ENCODE assay signal across 1 cellular context in the genomic region with DNA sequence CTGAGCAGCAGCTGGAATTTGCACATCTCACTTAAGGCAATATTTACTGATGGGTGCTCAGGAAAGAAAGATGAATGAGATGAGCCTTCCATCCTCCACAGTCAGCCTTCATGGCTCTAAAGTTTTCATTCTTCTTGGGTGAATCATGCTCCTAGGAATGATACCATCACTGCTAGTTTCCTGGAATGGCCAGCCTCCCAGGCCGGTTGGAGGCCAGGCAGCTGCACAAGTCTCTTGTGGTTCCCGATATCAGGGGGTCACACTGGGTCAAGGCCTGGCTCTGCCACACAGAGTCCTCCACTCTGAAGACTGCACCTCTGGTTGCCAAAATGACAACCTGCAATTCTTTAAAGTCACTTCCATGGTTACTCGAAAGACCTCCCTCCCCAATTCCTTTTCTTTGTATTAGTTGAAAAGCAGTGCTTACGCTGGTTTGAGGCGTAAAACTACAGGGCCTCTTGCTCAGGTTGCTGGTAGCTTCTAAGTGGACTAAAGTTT.
A peak's percentile ranks its signal among the peaks of the same experiment; 100 is the strongest.
TF ChIP-seq lines count a peak whose summit lies in the region.

No MANE protein-coding gene starts in this region.

TF ChIP-seq in HepG2, 621 proteins besides CTCF, POLR2A, EP300 and RAD21 (continued from another document and continues in another):
- TF ChIP-seq, protein P1, sequence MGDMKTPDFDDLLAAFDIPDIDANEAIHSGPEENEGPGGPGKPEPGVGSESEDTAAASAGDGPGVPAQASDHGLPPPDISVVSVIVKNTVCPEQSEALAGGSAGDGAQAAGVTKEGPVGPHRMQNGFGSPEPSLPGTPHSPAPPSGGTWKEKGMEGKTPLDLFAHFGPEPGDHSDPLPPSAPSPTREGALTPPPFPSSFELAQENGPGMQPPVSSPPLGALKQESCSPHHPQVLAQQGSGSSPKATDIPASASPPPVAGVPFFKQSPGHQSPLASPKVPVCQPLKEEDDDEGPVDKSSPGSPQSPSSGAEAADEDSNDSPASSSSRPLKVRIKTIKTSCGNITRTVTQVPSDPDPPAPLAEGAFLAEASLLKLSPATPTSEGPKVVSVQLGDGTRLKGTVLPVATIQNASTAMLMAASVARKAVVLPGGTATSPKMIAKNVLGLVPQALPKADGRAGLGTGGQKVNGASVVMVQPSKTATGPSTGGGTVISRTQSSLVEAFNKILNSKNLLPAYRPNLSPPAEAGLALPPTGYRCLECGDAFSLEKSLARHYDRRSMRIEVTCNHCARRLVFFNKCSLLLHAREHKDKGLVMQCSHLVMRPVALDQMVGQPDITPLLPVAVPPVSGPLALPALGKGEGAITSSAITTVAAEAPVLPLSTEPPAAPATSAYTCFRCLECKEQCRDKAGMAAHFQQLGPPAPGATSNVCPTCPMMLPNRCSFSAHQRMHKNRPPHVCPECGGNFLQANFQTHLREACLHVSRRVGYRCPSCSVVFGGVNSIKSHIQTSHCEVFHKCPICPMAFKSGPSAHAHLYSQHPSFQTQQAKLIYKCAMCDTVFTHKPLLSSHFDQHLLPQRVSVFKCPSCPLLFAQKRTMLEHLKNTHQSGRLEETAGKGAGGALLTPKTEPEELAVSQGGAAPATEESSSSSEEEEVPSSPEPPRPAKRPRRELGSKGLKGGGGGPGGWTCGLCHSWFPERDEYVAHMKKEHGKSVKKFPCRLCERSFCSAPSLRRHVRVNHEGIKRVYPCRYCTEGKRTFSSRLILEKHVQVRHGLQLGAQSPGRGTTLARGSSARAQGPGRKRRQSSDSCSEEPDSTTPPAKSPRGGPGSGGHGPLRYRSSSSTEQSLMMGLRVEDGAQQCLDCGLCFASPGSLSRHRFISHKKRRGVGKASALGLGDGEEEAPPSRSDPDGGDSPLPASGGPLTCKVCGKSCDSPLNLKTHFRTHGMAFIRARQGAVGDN (CRISPR knock-in tag; IDR thresholded peaks at IDR 0.05), result 0 out of 2 replicates have a peak, but pooled peaks have one; percentile 21
- TF ChIP-seq, protein P2, sequence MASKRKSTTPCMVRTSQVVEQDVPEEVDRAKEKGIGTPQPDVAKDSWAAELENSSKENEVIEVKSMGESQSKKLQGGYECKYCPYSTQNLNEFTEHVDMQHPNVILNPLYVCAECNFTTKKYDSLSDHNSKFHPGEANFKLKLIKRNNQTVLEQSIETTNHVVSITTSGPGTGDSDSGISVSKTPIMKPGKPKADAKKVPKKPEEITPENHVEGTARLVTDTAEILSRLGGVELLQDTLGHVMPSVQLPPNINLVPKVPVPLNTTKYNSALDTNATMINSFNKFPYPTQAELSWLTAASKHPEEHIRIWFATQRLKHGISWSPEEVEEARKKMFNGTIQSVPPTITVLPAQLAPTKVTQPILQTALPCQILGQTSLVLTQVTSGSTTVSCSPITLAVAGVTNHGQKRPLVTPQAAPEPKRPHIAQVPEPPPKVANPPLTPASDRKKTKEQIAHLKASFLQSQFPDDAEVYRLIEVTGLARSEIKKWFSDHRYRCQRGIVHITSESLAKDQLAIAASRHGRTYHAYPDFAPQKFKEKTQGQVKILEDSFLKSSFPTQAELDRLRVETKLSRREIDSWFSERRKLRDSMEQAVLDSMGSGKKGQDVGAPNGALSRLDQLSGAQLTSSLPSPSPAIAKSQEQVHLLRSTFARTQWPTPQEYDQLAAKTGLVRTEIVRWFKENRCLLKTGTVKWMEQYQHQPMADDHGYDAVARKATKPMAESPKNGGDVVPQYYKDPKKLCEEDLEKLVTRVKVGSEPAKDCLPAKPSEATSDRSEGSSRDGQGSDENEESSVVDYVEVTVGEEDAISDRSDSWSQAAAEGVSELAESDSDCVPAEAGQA (IDR thresholded peaks at IDR 0.05; ENCODE audit: low read depth), result no peak
- TF ChIP-seq, protein P2 (CRISPR knock-in tag; IDR thresholded peaks at IDR 0.05; ENCODE audit: borderline replicate concordance), result no peak
- TF ChIP-seq, protein P3, sequence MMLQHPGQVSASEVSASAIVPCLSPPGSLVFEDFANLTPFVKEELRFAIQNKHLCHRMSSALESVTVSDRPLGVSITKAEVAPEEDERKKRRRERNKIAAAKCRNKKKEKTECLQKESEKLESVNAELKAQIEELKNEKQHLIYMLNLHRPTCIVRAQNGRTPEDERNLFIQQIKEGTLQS (CRISPR knock-in tag; IDR thresholded peaks at IDR 0.05), result peak; percentile 93
- TF ChIP-seq NR2F2 (IDR thresholded peaks at IDR 0.05; ENCODE audit: borderline replicate concordance, low read depth) (0 out of 2 replicates have a peak, but pooled peaks have one; percentile 18), RXRB (CRISPR knock-in tag; IDR thresholded peaks at IDR 0.05; ENCODE audit: borderline replicate concordance) (peak; percentile 83), HMG20A (CRISPR knock-in tag; IDR thresholded peaks at IDR 0.05; ENCODE audit: borderline replicate concordance) (peak; percentile 27; the same call in 1 of the 2 replicates), HHEX (CRISPR knock-in tag; IDR thresholded peaks at IDR 0.05) (no peak), LCORL (IDR thresholded peaks at IDR 0.05) (no peak), LCORL (CRISPR knock-in tag; IDR thresholded peaks at IDR 0.05) (no peak), ZSCAN29 (CRISPR knock-in tag; conservative IDR thresholded peaks at IDR 0.05) (no peak), POGZ (CRISPR knock-in tag; IDR thresholded peaks at IDR 0.05) (peak; percentile 27; the same call in 1 of the 2 replicates), ARHGAP35 (CRISPR knock-in tag; IDR thresholded peaks at IDR 0.05; ENCODE audit: borderline replicate concordance) (no peak), GATAD2A (CRISPR knock-in tag; IDR thresholded peaks at IDR 0.05) (peak; percentile 61; the same call in 1 of the 2 replicates), FOSL2 (CRISPR knock-in tag; IDR thresholded peaks at IDR 0.05) (peak; percentile 96), CREM (IDR thresholded peaks at IDR 0.05) (peak; percentile 55; the same call in 1 of the 2 replicates), CREM (CRISPR knock-in tag; IDR thresholded peaks at IDR 0.05) (no peak), SIX4 (CRISPR knock-in tag; IDR thresholded peaks at IDR 0.05) (0 out of 2 replicates have a peak, but pooled peaks have one; percentile 10), ISL2 (CRISPR knock-in tag; IDR thresholded peaks at IDR 0.05) (0 out of 2 replicates have a peak, but pooled peaks have one; percentile 10), ZNF879 (CRISPR knock-in tag; IDR thresholded peaks at IDR 0.05) (no peak)
- TF ChIP-seq, protein P4, sequence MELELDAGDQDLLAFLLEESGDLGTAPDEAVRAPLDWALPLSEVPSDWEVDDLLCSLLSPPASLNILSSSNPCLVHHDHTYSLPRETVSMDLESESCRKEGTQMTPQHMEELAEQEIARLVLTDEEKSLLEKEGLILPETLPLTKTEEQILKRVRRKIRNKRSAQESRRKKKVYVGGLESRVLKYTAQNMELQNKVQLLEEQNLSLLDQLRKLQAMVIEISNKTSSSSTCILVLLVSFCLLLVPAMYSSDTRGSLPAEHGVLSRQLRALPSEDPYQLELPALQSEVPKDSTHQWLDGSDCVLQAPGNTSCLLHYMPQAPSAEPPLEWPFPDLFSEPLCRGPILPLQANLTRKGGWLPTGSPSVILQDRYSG (CRISPR knock-in tag; IDR thresholded peaks at IDR 0.05), result no peak
- TF ChIP-seq, protein P5, sequence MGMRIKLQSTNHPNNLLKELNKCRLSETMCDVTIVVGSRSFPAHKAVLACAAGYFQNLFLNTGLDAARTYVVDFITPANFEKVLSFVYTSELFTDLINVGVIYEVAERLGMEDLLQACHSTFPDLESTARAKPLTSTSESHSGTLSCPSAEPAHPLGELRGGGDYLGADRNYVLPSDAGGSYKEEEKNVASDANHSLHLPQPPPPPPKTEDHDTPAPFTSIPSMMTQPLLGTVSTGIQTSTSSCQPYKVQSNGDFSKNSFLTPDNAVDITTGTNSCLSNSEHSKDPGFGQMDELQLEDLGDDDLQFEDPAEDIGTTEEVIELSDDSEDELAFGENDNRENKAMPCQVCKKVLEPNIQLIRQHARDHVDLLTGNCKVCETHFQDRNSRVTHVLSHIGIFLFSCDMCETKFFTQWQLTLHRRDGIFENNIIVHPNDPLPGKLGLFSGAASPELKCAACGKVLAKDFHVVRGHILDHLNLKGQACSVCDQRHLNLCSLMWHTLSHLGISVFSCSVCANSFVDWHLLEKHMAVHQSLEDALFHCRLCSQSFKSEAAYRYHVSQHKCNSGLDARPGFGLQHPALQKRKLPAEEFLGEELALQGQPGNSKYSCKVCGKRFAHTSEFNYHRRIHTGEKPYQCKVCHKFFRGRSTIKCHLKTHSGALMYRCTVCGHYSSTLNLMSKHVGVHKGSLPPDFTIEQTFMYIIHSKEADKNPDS (CRISPR knock-in tag; IDR thresholded peaks at IDR 0.05), result no peak
- TF ChIP-seq, protein P6, sequence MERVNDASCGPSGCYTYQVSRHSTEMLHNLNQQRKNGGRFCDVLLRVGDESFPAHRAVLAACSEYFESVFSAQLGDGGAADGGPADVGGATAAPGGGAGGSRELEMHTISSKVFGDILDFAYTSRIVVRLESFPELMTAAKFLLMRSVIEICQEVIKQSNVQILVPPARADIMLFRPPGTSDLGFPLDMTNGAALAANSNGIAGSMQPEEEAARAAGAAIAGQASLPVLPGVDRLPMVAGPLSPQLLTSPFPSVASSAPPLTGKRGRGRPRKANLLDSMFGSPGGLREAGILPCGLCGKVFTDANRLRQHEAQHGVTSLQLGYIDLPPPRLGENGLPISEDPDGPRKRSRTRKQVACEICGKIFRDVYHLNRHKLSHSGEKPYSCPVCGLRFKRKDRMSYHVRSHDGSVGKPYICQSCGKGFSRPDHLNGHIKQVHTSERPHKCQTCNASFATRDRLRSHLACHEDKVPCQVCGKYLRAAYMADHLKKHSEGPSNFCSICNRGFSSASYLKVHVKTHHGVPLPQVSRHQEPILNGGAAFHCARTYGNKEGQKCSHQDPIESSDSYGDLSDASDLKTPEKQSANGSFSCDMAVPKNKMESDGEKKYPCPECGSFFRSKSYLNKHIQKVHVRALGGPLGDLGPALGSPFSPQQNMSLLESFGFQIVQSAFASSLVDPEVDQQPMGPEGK (CRISPR knock-in tag; IDR thresholded peaks at IDR 0.05), result no peak
- TF ChIP-seq, protein P7, sequence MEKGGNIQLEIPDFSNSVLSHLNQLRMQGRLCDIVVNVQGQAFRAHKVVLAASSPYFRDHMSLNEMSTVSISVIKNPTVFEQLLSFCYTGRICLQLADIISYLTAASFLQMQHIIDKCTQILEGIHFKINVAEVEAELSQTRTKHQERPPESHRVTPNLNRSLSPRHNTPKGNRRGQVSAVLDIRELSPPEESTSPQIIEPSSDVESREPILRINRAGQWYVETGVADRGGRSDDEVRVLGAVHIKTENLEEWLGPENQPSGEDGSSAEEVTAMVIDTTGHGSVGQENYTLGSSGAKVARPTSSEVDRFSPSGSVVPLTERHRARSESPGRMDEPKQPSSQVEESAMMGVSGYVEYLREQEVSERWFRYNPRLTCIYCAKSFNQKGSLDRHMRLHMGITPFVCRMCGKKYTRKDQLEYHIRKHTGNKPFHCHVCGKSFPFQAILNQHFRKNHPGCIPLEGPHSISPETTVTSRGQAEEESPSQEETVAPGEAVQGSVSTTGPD (CRISPR knock-in tag; IDR thresholded peaks at IDR 0.05), result no peak
- TF ChIP-seq, protein P8, sequence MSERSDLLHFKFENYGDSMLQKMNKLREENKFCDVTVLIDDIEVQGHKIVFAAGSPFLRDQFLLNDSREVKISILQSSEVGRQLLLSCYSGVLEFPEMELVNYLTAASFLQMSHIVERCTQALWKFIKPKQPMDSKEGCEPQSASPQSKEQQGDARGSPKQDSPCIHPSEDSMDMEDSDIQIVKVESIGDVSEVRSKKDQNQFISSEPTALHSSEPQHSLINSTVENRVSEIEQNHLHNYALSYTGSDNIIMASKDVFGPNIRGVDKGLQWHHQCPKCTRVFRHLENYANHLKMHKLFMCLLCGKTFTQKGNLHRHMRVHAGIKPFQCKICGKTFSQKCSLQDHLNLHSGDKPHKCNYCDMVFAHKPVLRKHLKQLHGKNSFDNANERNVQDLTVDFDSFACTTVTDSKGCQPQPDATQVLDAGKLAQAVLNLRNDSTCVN (CRISPR knock-in tag; IDR thresholded peaks at IDR 0.05; ENCODE audit: borderline replicate concordance), result no peak; the same call in 1 of the 2 replicates
- TF ChIP-seq, protein P9, sequence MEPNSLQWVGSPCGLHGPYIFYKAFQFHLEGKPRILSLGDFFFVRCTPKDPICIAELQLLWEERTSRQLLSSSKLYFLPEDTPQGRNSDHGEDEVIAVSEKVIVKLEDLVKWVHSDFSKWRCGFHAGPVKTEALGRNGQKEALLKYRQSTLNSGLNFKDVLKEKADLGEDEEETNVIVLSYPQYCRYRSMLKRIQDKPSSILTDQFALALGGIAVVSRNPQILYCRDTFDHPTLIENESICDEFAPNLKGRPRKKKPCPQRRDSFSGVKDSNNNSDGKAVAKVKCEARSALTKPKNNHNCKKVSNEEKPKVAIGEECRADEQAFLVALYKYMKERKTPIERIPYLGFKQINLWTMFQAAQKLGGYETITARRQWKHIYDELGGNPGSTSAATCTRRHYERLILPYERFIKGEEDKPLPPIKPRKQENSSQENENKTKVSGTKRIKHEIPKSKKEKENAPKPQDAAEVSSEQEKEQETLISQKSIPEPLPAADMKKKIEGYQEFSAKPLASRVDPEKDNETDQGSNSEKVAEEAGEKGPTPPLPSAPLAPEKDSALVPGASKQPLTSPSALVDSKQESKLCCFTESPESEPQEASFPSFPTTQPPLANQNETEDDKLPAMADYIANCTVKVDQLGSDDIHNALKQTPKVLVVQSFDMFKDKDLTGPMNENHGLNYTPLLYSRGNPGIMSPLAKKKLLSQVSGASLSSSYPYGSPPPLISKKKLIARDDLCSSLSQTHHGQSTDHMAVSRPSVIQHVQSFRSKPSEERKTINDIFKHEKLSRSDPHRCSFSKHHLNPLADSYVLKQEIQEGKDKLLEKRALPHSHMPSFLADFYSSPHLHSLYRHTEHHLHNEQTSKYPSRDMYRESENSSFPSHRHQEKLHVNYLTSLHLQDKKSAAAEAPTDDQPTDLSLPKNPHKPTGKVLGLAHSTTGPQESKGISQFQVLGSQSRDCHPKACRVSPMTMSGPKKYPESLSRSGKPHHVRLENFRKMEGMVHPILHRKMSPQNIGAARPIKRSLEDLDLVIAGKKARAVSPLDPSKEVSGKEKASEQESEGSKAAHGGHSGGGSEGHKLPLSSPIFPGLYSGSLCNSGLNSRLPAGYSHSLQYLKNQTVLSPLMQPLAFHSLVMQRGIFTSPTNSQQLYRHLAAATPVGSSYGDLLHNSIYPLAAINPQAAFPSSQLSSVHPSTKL (CRISPR knock-in tag; IDR thresholded peaks at IDR 0.05), result peak; percentile 78
